30 cellular contexts compared by ENCODE assay signal in the genomic region with DNA sequence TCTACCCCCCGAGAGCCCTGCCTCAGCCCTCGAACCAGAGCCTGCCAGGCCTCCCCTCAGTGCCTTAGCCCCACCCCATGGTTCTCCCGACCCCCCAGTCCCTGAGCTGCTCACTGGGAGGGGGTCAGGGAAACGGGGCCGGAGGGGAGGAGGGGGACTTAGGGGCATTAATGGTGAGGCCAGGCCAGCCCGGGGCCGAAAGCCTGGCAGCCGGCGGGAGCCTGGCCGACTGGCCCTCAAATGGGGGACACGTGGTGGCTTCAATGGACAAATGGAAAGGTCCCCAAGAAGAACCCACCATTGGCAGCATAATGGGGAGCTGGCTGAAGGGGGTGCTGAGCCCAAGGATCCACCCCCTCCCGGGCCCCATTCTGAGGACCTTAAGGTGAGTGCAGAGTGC. TPM values are rescaled to one million over a fixed set of nuclear protein-coding genes. Genes with fewer than 3 reads are reported as not detected.
"Had no signal": no experiment of that assay in that cellular context is flagged by ENCODE, and none has a peak within 500 bp of the region (broad histone marks: within the 10 kb centered on the region; RNA-seq: fewer than 3 reads in every experiment).

No MANE protein-coding gene starts in this region.

- H3K4me2 ChIP-seq: smooth muscle cell had no signal

- H3K36me3 Mint-ChIP-seq: activated naive CD8-positive, alpha-beta T cell had no signal

- H3K27ac ChIP-seq: adrenal gland, brain microvascular endothelial cell, foreskin keratinocyte, lower lobe of right lung, upper lobe of right lung, WERI-Rb-1 had no signal

- ATAC-seq: activated CD8-positive, alpha-beta memory T cell treated with anti-CD3 and anti-CD28 coated beads, Interleukin-2, amount 10 ng/mL, durations not matched to agents 7 days and 5 days; activated CD8-positive, alpha-beta T cell treated with anti-CD3 and anti-CD28 coated beads for 36 hours; foreskin keratinocyte; left lobe of liver; lower lobe of right lung; upper lobe of right lung had no signal

- H3K4me3 ChIP-seq: adrenal gland, ascending aorta, lower lobe of right lung, sigmoid colon, smooth muscle cell, upper lobe of right lung had no signal

- H3K9me3 ChIP-seq: adrenal gland, ascending aorta, lower lobe of right lung, sigmoid colon, upper lobe of right lung had no signal

- H3K27me3 ChIP-seq: adrenal gland, ascending aorta, brain microvascular endothelial cell, foreskin keratinocyte, sigmoid colon, upper lobe of right lung had no signal

- H3K27ac Mint-ChIP-seq: activated CD4-positive, alpha-beta T cell treated with anti-CD3 and anti-CD28 coated beads, Interleukin-2, amount 10 ng/mL, durations not matched to agents 7 days and 5 days; activated CD8-positive, alpha-beta memory T cell treated with anti-CD3 and anti-CD28 coated beads, Interleukin-2, amount 10 ng/mL, durations not matched to agents 7 days and 5 days; activated CD8-positive, alpha-beta T cell treated with anti-CD3 and anti-CD28 coated beads for 36 hours; activated naive CD8-positive, alpha-beta T cell; dendritic cell treated with granulocyte-macrophage colony-stimulating factor and Interleukin-4, amounts not matched to agents 40 ng/mL and 50 ng/mL, for 4 days; T-helper 1 cell treated with Interleukin-12 subunit alpha and Interleukin-12 subunit beta and Interleukin-4 antibody, amounts not matched to agents 30 μg/mL and 1 μg/mL, for 36 hours had no signal

- H3K4me1 ChIP-seq: foreskin keratinocyte had no signal

- FAIRE-seq: endometrium, kidney had no signal

- DNase-seq: activated CD4-positive, alpha-beta T cell treated with anti-CD3 and anti-CD28 coated beads, Interleukin-2, amount 10 ng/mL, durations not matched to agents 7 days and 5 days; activated CD4-positive, CD25-positive, alpha-beta regulatory T cell treated with anti-CD3 and anti-CD28 coated beads, Interleukin-2, amount 50 U/mL, for 72 hours; activated CD8-positive, alpha-beta memory T cell treated with anti-CD3 and anti-CD28 coated beads, Interleukin-2, amount 10 ng/mL, durations not matched to agents 7 days and 5 days; activated CD8-positive, alpha-beta T cell treated with anti-CD3 and anti-CD28 coated beads for 36 hours; activated gamma-delta T cell treated with Interleukin-2 at 50 U/mL for 16 hours; activated T-cell treated with anti-CD3 and anti-CD28 coated beads for 4 hours; adrenal gland; brain microvascular endothelial cell; caudate nucleus; effector CD4-positive, alpha-beta T cell; erythroblast; foreskin keratinocyte; kidney; lower lobe of right lung; mesendoderm; naive B cell; occipital lobe; posterior cingulate gyrus; sigmoid colon; stimulated activated CD4-positive, alpha-beta T cell treated with anti-CD3 and anti-CD28 coated beads, Interleukin-15, amount 100 ng/mL, for 24 hours; stimulated activated naive CD4-positive, alpha-beta T cell; upper lobe of right lung; WERI-Rb-1 had no signal

- H3K4me3 Mint-ChIP-seq: activated CD4-positive, alpha-beta T cell treated with anti-CD3 and anti-CD28 coated beads, Interleukin-2, amount 10 ng/mL, durations not matched to agents 7 days and 5 days; activated CD8-positive, alpha-beta memory T cell treated with anti-CD3 and anti-CD28 coated beads, Interleukin-2, amount 10 ng/mL, durations not matched to agents 7 days and 5 days; activated CD8-positive, alpha-beta T cell treated with anti-CD3 and anti-CD28 coated beads for 36 hours; activated naive CD8-positive, alpha-beta T cell; dendritic cell treated with granulocyte-macrophage colony-stimulating factor and Interleukin-4, amounts not matched to agents 40 ng/mL and 50 ng/mL, for 4 days; T-helper 1 cell treated with Interleukin-12 subunit alpha and Interleukin-12 subunit beta and Interleukin-4 antibody, amounts not matched to agents 30 μg/mL and 1 μg/mL, for 36 hours had no signal

- H3K9me3 Mint-ChIP-seq: activated CD4-positive, alpha-beta T cell treated with anti-CD3 and anti-CD28 coated beads, Interleukin-2, amount 10 ng/mL, durations not matched to agents 7 days and 5 days; activated CD8-positive, alpha-beta T cell treated with anti-CD3 and anti-CD28 coated beads for 36 hours; dendritic cell treated with granulocyte-macrophage colony-stimulating factor and Interleukin-4, amounts not matched to agents 40 ng/mL and 50 ng/mL, for 4 days; naive B cell; T-helper 1 cell treated with Interleukin-12 subunit alpha and Interleukin-12 subunit beta and Interleukin-4 antibody, amounts not matched to agents 30 μg/mL and 1 μg/mL, for 36 hours had no signal

- H3K27me3 Mint-ChIP-seq: activated CD4-positive, alpha-beta T cell treated with anti-CD3 and anti-CD28 coated beads, Interleukin-2, amount 10 ng/mL, durations not matched to agents 7 days and 5 days; activated CD8-positive, alpha-beta memory T cell treated with anti-CD3 and anti-CD28 coated beads, Interleukin-2, amount 10 ng/mL, durations not matched to agents 7 days and 5 days; activated CD8-positive, alpha-beta T cell treated with anti-CD3 and anti-CD28 coated beads for 36 hours; activated naive CD8-positive, alpha-beta T cell; dendritic cell treated with granulocyte-macrophage colony-stimulating factor and Interleukin-4, amounts not matched to agents 40 ng/mL and 50 ng/mL, for 4 days; naive B cell had no signal

RNA-seq across cellular contexts. Expression of a gene that starts 21.7 kb away (rescaled TPM):
- total RNA-seq: ascending aorta had no signal
